In the genomic region with DNA sequence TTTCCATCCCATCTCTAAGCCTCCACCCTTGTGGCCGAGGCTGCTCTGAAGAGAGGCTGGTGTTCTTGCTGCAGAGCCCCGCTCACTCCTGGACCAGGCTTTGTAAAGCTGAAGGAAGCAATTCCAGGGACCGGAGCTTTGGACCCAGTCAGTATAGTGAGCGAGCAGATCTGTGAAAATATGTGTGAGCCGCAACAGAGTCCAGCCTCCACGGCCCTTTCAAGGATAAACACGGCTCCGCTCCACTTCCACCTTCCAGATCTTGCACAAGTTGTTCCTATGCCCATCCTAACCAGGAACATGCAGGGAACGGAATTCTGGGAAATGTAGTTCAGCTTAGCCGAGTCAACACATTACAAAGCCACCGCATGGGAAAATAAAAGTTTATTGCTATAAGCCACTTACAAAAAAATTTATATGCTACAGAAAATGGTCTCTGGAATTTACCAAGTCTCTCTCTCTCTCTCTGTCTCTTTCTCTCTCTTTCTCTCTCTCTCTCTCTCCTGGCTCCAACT, we compare ENCODE assay signal across 9 cellular contexts.
A peak's percentile ranks its signal among the peaks of the same experiment; 100 is the strongest.
DNase-seq lines count a peak whose midpoint lies in the region; ATAC-seq and TF ChIP-seq lines count a peak whose summit lies in the region.
"Had no signal": no experiment of that assay in that cellular context is flagged by ENCODE, and none has a peak within 500 bp of the region (broad histone marks: within the 10 kb centered on the region; RNA-seq: fewer than 3 reads in every experiment).

No MANE protein-coding gene starts in this region.

- H3K9me3 Mint-ChIP-seq in Calu3 (ENCODE audit: low read depth, unreplicated experiment): no peaks in the 10 kb centered on the region

- peaks cover 0 to 8% (median 0%) of the 10 kb centered on the region in 3 donors for H3K9me3 ChIP-seq in gastroesophageal sphincter

- no peak for TF ChIP-seq EP300 in gastroesophageal sphincter (IDR thresholded peaks at IDR 0.05)

- H3K27me3 Mint-ChIP-seq in Calu3 (ENCODE audit: unreplicated experiment): peaks cover 24% of the 10 kb centered on the region

- DNase-seq in NCI-H2081 (lab: John Stamatoyannopoulos, UW) (peak; percentile 27 to 67), NCI-H2081 treated with DMSO at 0.1 percent for 48 hours (lab: John Stamatoyannopoulos, UW) (no peak), UCSD-AML1 (lab: John Stamatoyannopoulos, UW; ENCODE audit: unreplicated experiment) (peak; percentile 11), non-pigmented ciliary epithelial cell (ENCODE audit: low read depth) (peak; percentile 65), Calu3 (no peak)
- no peak for DNase-seq in activated CD8-positive, alpha-beta memory T cell treated with anti-CD3 and anti-CD28 coated beads, Interleukin-2, amount 50 U/mL, for 4 hours
- DNase-seq: CD4-positive, CD25-positive, alpha-beta regulatory T cell had no signal

- H3K36me3 Mint-ChIP-seq in Calu3 (ENCODE audit: insufficient read depth, unreplicated experiment): no peaks in the 10 kb centered on the region
- H3K36me3 Mint-ChIP-seq: CD4-positive, CD25-positive, alpha-beta regulatory T cell had no signal

- peak overlapping the region in 3 of 4 donors; percentile 33 to 45 (median 44) for H3K27ac ChIP-seq in gastroesophageal sphincter

- peak; percentile 94 for ATAC-seq in gastroesophageal sphincter
- no peak for ATAC-seq in GM21576 (IDR thresholded peaks at IDR 0.05; ENCODE audit: unreplicated experiment)

- no peaks in the 10 kb centered on the region for H3K4me1 Mint-ChIP-seq in Calu3 (ENCODE audit: low read depth, unreplicated experiment)
- H3K4me1 Mint-ChIP-seq: CD4-positive, CD25-positive, alpha-beta regulatory T cell had no signal

- no TSS peak for BruUV-seq in Calu3 (replicated peaks; lab: Mats Ljungman, UMichigan)

- no peaks in the 10 kb centered on the region for H3K36me3 ChIP-seq in gastroesophageal sphincter

- no peak for TF ChIP-seq POLR2A in gastroesophageal sphincter (IDR thresholded peaks at IDR 0.05)

- peaks cover 6% of the 10 kb centered on the region for H3K27me3 ChIP-seq in gastroesophageal sphincter

- intact Hi-C loops in Calu3 (cut with micrococcal nuclease; ENCODE audit: unreplicated experiment): no loop called here

- peak overlapping the region; percentile 34 to 45 for H3K4me3 ChIP-seq in gastroesophageal sphincter

- no peak for TF ChIP-seq CTCF in gastroesophageal sphincter (IDR thresholded peaks at IDR 0.05)
- no peak for TF ChIP-seq CTCF in Calu3 (IDR thresholded peaks at IDR 0.05; ENCODE audit: unreplicated experiment)

- CTCF ChIA-PET in Calu3 (lab: Charles Lee): no interaction called here

- 0 to 1% methylated on average over 7 to 9 of the region's 11 CpGs for WGBS in gastroesophageal sphincter (ENCODE audit: low coverage in 1 of 2), 2 donors

- H3K4me1 ChIP-seq in gastroesophageal sphincter: peaks cover 0 to 11% (median 0%) of the 10 kb centered on the region in 3 donors

- no peak overlapping the region for H3K27ac Mint-ChIP-seq in Calu3 (ENCODE audit: unreplicated experiment)
- H3K27ac Mint-ChIP-seq: CD4-positive, CD25-positive, alpha-beta regulatory T cell had no signal

- no peak overlapping the region for H3K4me3 Mint-ChIP-seq in Calu3 (ENCODE audit: low read depth, unreplicated experiment)
- H3K4me3 Mint-ChIP-seq: CD4-positive, CD25-positive, alpha-beta regulatory T cell had no signal

Comparison
In these comparisons a context has a peak if more than half of its experiments do, and no peak if none do; other contexts are left out.
1. DNase-seq: peak in NCI-H2081 (2 of 2), UCSD-AML1 (single experiment) and non-pigmented ciliary epithelial cell (single experiment); none in NCI-H2081 treated with DMSO at 0.1 percent for 48 hours (single experiment), activated CD8-positive, alpha-beta memory T cell treated with anti-CD3 and anti-CD28 coated beads, Interleukin-2, amount 50 U/mL, for 4 hours (single experiment) and Calu3 (single experiment).